In genomic region chr20:51458751-51459439, GRCh38 we compare ENCODE assay signal across 1 cellular context.
TF ChIP-seq lines count a peak whose summit lies in the region.

No MANE protein-coding gene starts in this region.

TF ChIP-seq in IMR-90, 13 proteins besides CTCF, POLR2A, EP300 and RAD21 (continued from another document):
- TF ChIP-seq MAZ (IDR thresholded peaks at IDR 0.05; ENCODE audit: borderline replicate concordance, low read depth, low read length): no peak
TF ChIP-seq in IMR-90: peak in this region for 0.
